In the genomic region with DNA sequence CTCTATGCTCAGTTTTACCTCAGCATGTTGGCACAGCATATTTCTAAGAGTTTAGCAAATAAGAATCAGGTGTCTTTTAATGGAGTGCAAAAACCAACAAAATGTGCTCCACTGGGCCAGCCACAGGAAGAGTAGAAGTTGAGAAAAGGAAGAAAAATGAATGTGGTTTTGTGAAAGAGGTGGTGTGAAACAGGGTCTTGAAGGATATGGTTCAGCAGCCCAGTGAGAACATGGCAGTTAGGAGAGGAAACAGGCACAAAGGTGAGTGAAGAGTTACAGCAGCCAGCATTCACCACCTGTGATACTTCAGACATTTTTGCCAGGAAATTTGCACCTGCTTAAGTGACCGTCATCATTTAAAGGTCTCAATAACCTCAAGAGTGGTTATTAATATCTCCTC, we compare ENCODE assay signal across 31 cellular contexts. TPM values are rescaled to one million over a fixed set of nuclear protein-coding genes. Genes with fewer than 3 reads are reported as not detected.
"Had no signal": no experiment of that assay in that cellular context is flagged by ENCODE, and none has a peak within 500 bp of the region (broad histone marks: within the 10 kb centered on the region; RNA-seq: fewer than 3 reads in every experiment).

No MANE protein-coding gene starts in this region.

- H3K4me1 ChIP-seq: ascending aorta, colonic mucosa, SJCRH30 had no signal

- H3K27ac ChIP-seq: ascending aorta, cardiac muscle cell, colonic mucosa, SJCRH30, SK-N-MC had no signal

- H3K4me3 ChIP-seq: ascending aorta, cardiac muscle cell, colonic mucosa, MG63, SJCRH30, SK-N-MC had no signal

- H3K27me3 ChIP-seq: ascending aorta, colonic mucosa, SJCRH30 had no signal

- H3K9me3 ChIP-seq: ascending aorta, colonic mucosa, MG63, SJCRH30 had no signal

- H3K36me3 ChIP-seq: ascending aorta, cardiac muscle cell, colonic mucosa, MG63, SJCRH30 had no signal

- ATAC-seq: activated CD8-positive, alpha-beta T cell treated with anti-CD3 and anti-CD28 coated beads for 36 hours; Panc1 had no signal

- DNase-seq: activated CD4-positive, alpha-beta T cell treated with anti-CD3 and anti-CD28 coated beads, Interleukin-2, amount 10 ng/mL, durations not matched to agents 24 days and 14 days; activated CD4-positive, alpha-beta T cell treated with anti-CD3 and anti-CD28 coated beads, Interleukin-2, amount 50 U/mL, for 4 hours; activated CD8-positive, alpha-beta T cell treated with anti-CD3 and anti-CD28 coated beads for 36 hours; activated gamma-delta T cell; activated naive CD4-positive, alpha-beta T cell treated with Interleukin-2 at 50 U/mL for 16 hours; activated naive CD8-positive, alpha-beta T cell treated with anti-CD3 and anti-CD28 coated beads, Interleukin-2, amount 10 ng/mL, durations not matched to agents 7 days and 5 days; activated T-cell treated with anti-CD3 and anti-CD28 coated beads, Interleukin-2, amount 50 U/mL, for 24 hours; amygdala; colonic mucosa; MG63; MV-4-11; NCI-H1092; NCI-H1436 treated with DMSO at 0.1 percent for 48 hours; NCI-H1694 treated with DMSO at 0.1 percent for 48 hours; NCI-H2029; NCI-H345; NCI-H524 treated with DMSO at 0.1 percent for 48 hours; SHP77; SJCRH30; T1000 had no signal

RNA-seq across cellular contexts. Expression of gene STAB2, which starts 2.4 kb away (rescaled TPM):
- total RNA-seq: activated CD4-positive, alpha-beta T cell treated with anti-CD3 and anti-CD28 coated beads, Interleukin-2, amount 10 ng/mL, durations not matched to agents 24 days and 14 days; activated CD8-positive, alpha-beta memory T cell treated with anti-CD3 and anti-CD28 coated beads for 36 hours; activated CD8-positive, alpha-beta T cell treated with anti-CD3 and anti-CD28 coated beads for 36 hours; activated naive CD8-positive, alpha-beta T cell treated with anti-CD3 and anti-CD28 coated beads, Interleukin-2, amount 10 ng/mL, durations not matched to agents 7 days and 5 days; activated T-helper 2 cell treated with anti-CD3 and anti-CD28 coated beads, Interferon-gamma antibody, Interleukin-2, Interleukin-4, amounts not matched to agents 10 μg/mL and 5 μg/mL and 100 μg/mL, durations not matched to agents 14 hours and 24 hours and 36 hours; ascending aorta; chondrocyte; NCI-H460; RPMI7951; T-helper 1 cell treated with Interleukin-12 subunit alpha and Interleukin-12 subunit beta and Interleukin-4 antibody, amounts not matched to agents 30 ng/mL and 1 ng/mL, for 36 hours; T-helper 2 cell treated with Interferon-gamma antibody and Interleukin-4, amounts not matched to agents 100 ng/mL and 5 ng/mL, for 36 hours had no signal
- polyA plus RNA-seq: cardiac muscle cell had no signal
